In genomic region chr2:176109226-176109954, GRCh38 we compare ENCODE assay signal across 15 cellular contexts. TPM values are rescaled to one million over a fixed set of nuclear protein-coding genes. Genes with fewer than 3 reads are reported as not detected.
A peak's percentile ranks its signal among the peaks of the same experiment; 100 is the strongest.
DNase-seq lines count a peak whose midpoint lies in the region; TF ChIP-seq lines count a peak whose summit lies in the region.
"Had no signal": no experiment of that assay in that cellular context is flagged by ENCODE, and none has a peak within 500 bp of the region (broad histone marks: within the 10 kb centered on the region; RNA-seq: fewer than 3 reads in every experiment).

No MANE protein-coding gene starts in this region.

- no peak for TF ChIP-seq EP300 in sigmoid colon (IDR thresholded peaks at IDR 0.05)

- H3K4me3 Mint-ChIP-seq in activated CD4-positive, alpha-beta T cell treated with anti-CD3 and anti-CD28 coated beads, Interleukin-2, amount 10 ng/mL, durations not matched to agents 24 days and 14 days = no peak overlapping the region
- H3K4me3 Mint-ChIP-seq: neural progenitor cell had no signal

- intact Hi-C loops in activated CD4-positive, alpha-beta T cell treated with anti-CD3 and anti-CD28 coated beads, Interleukin-2, amount 10 ng/mL, durations not matched to agents 24 days and 14 days (cut with micrococcal nuclease) = no loop called here
- intact Hi-C loops in sigmoid colon (cut with DNase I) (no loop called here), testis (cut with DNase I; ENCODE audit: low total_unique reads) (no loop called here)

- H3K4me1 Mint-ChIP-seq in activated CD4-positive, alpha-beta T cell treated with anti-CD3 and anti-CD28 coated beads, Interleukin-2, amount 10 ng/mL, durations not matched to agents 24 days and 14 days = peaks cover 8% of the 10 kb centered on the region

- H3K27ac Mint-ChIP-seq in activated CD4-positive, alpha-beta T cell treated with anti-CD3 and anti-CD28 coated beads, Interleukin-2, amount 10 ng/mL, durations not matched to agents 24 days and 14 days = peak overlapping the region; percentile 75
- H3K27ac Mint-ChIP-seq: neural progenitor cell had no signal

- H3K27ac ChIP-seq in epithelial cell of prostate (peak overlapping the region; percentile 98), sigmoid colon (peak overlapping the region in 3 of 4 donors; percentile 92 to 96 (median 95)), testis (peak overlapping the region in 1 of 2 donors; percentile 11)
- H3K27ac ChIP-seq: colonic mucosa, neural progenitor cell, stomach had no signal

- WGBS in sigmoid colon, 2 donors = 32 to 54% methylated on average over 25 of the region's 25 CpGs
- 31 to 37% methylated on average over 25 of the region's 25 CpGs for WGBS in testis, 2 donors

- TF ChIP-seq POLR2A in sigmoid colon (IDR thresholded peaks at IDR 0.05) (no peak), testis (IDR thresholded peaks at IDR 0.05) (no peak)

- H3K9me3 ChIP-seq in sigmoid colon (no peaks in the 10 kb centered on the region), testis (no peaks in the 10 kb centered on the region)
- H3K9me3 ChIP-seq: colonic mucosa had no signal

- H3K36me3 Mint-ChIP-seq in activated CD4-positive, alpha-beta T cell treated with anti-CD3 and anti-CD28 coated beads, Interleukin-2, amount 10 ng/mL, durations not matched to agents 24 days and 14 days (ENCODE audit: low read depth) = peaks cover 8% of the 10 kb centered on the region
- H3K36me3 Mint-ChIP-seq: neural progenitor cell had no signal

- peak overlapping the region; percentile 51 to 65 (median 60) for H3K4me3 ChIP-seq in sigmoid colon
- H3K4me3 ChIP-seq in testis = peak overlapping the region in 1 of 2 donors; percentile 26
- H3K4me3 ChIP-seq: colonic mucosa, neural progenitor cell had no signal

- H3K4me1 ChIP-seq in sigmoid colon = peaks cover 0 to 73% (median 46%) of the 10 kb centered on the region in 4 donors
- peaks cover 4% of the 10 kb centered on the region for H3K4me1 ChIP-seq in testis
- H3K4me1 ChIP-seq: neural progenitor cell had no signal

- peaks cover 84% of the 10 kb centered on the region for H3K27me3 Mint-ChIP-seq in activated CD4-positive, alpha-beta T cell treated with anti-CD3 and anti-CD28 coated beads, Interleukin-2, amount 10 ng/mL, durations not matched to agents 24 days and 14 days

- H3K9me3 Mint-ChIP-seq in activated CD4-positive, alpha-beta T cell treated with anti-CD3 and anti-CD28 coated beads, Interleukin-2, amount 10 ng/mL, durations not matched to agents 24 days and 14 days = peaks cover 9% of the 10 kb centered on the region

- H3K36me3 ChIP-seq in sigmoid colon = peaks cover 0 to 18% (median 0%) of the 10 kb centered on the region in 4 donors
- no peaks in the 10 kb centered on the region for H3K36me3 ChIP-seq in testis (ENCODE audit: low read depth, missing control alignments)
- H3K36me3 ChIP-seq: colonic mucosa, neural progenitor cell, stomach had no signal

- no peak for TF ChIP-seq CTCF in sigmoid colon (IDR thresholded peaks at IDR 0.05)
- no peak for TF ChIP-seq CTCF in testis (IDR thresholded peaks at IDR 0.05)
- no peak for TF ChIP-seq CTCF in GM20000 (IDR thresholded peaks at IDR 0.05; ENCODE audit: extremely low read depth, missing control alignments)

- DNase-seq in activated CD4-positive, alpha-beta T cell treated with anti-CD3 and anti-CD28 coated beads, Interleukin-2, amount 10 ng/mL, durations not matched to agents 24 days and 14 days = no peak
- no peak for DNase-seq in activated CD4-positive, alpha-beta T cell treated with anti-CD3 and anti-CD28 coated beads, Interleukin-2, amount 50 U/mL, for 4 hours
- DNase-seq in NCI-H526 treated with DMSO at 0.1 percent for 48 hours (lab: John Stamatoyannopoulos, UW) = peak; percentile 49
- no peak for DNase-seq in epithelial cell of prostate (ENCODE audit: low read depth, low spot score)
- no peak for DNase-seq in sigmoid colon
- no peak for DNase-seq in testis
- DNase-seq in GM19240 (ENCODE audit: insufficient read length, low spot score) = no peak
- no peak for DNase-seq in GM20000 (ENCODE audit: low spot score)
- DNase-seq: colonic mucosa, left ventricle myocardium superior, NCI-H1694, stomach had no signal

- H3K27me3 ChIP-seq in sigmoid colon = peaks cover 0 to 77% (median 6%) of the 10 kb centered on the region in 3 donors
- H3K27me3 ChIP-seq in testis = no peaks in the 10 kb centered on the region

RNA-seq across cellular contexts. Expression of gene HOXD11, which starts 2.3 kb away (rescaled TPM):
- total RNA-seq in activated CD4-positive, alpha-beta T cell treated with anti-CD3 and anti-CD28 coated beads, Interleukin-2, amount 10 ng/mL, durations not matched to agents 24 days and 14 days = not detected in 2 replicates
- total RNA-seq in sigmoid colon (10 to 100 TPM; 18.3 to 39.3 (median 24.9) TPM), testis (1 to 10 TPM in 1 of 2 donors, under 1 TPM in 1; 0.62 to 1.7 TPM)
- polyA plus RNA-seq in sigmoid colon (1 to 10 TPM in 2 of 3 donors, under 1 TPM in 1; 0.69 to 3.6 (median 2.1) TPM), testis (ENCODE audit: insufficient read depth, low read depth, low replicate concordance) (0.29 TPM)
- total RNA-seq: left ventricle myocardium superior, LHCN-M2, stomach had no signal
- polyA plus RNA-seq: AG04450, stomach had no signal

RNA-seq across cellular contexts. Expression of gene HOXD10, which starts 7.2 kb away (rescaled TPM):
- total RNA-seq in activated CD4-positive, alpha-beta T cell treated with anti-CD3 and anti-CD28 coated beads, Interleukin-2, amount 10 ng/mL, durations not matched to agents 24 days and 14 days = not detected in 2 replicates
- total RNA-seq in sigmoid colon = 10 to 100 TPM; 10.7 to 46.0 (median 17.9) TPM
- polyA plus RNA-seq in sigmoid colon = 1 to 10 TPM in 2 of 3 donors, under 1 TPM in 1; 0.23 to 2.4 (median 1.5) TPM
- 1 to 10 TPM; 2.7 to 3.3 TPM for total RNA-seq in testis
- polyA plus RNA-seq in testis (ENCODE audit: insufficient read depth, low read depth, low replicate concordance) = 0.92 TPM
- total RNA-seq: left ventricle myocardium superior, LHCN-M2 had no signal
- polyA plus RNA-seq: AG04450, stomach had no signal

RNA-seq across cellular contexts. Expression of gene HOXD12, which starts 9.8 kb away (rescaled TPM):
- total RNA-seq in activated CD4-positive, alpha-beta T cell treated with anti-CD3 and anti-CD28 coated beads, Interleukin-2, amount 10 ng/mL, durations not matched to agents 24 days and 14 days = not detected in 2 replicates
- total RNA-seq in sigmoid colon (1 to 10 TPM in 3 of 4 donors, not detected in 1; 1.3 to 1.8 (median 1.7) TPM), testis (not detected)
- polyA plus RNA-seq in sigmoid colon (under 1 TPM in 1 of 3 donors, not detected in 2; 0.15 TPM), testis (ENCODE audit: insufficient read depth, low read depth, low replicate concordance) (not detected)
- total RNA-seq: colonic mucosa, left ventricle myocardium superior, LHCN-M2, stomach had no signal
- polyA plus RNA-seq: AG04450, stomach had no signal

RNA-seq across cellular contexts. Expression of gene HOXD9, which starts 13.1 kb away (rescaled TPM):
- total RNA-seq in activated CD4-positive, alpha-beta T cell treated with anti-CD3 and anti-CD28 coated beads, Interleukin-2, amount 10 ng/mL, durations not matched to agents 24 days and 14 days = not detected in 2 replicates
- total RNA-seq in sigmoid colon = 10 to 100 TPM; 10.6 to 27.1 (median 12.9) TPM
- 1 to 10 TPM in 2 of 3 donors, under 1 TPM in 1; 0.46 to 3.6 (median 1.8) TPM for polyA plus RNA-seq in sigmoid colon
- total RNA-seq in testis = 10 to 100 TPM; 15.7 to 21.2 TPM
- polyA plus RNA-seq in testis (ENCODE audit: insufficient read depth, low read depth, low replicate concordance) = 8.2 TPM
- total RNA-seq: left ventricle myocardium superior had no signal
- polyA plus RNA-seq: AG04450 had no signal

RNA-seq across cellular contexts. Expression of gene HOXD13, which starts 16.9 kb away (rescaled TPM):
- not detected in 2 replicates for total RNA-seq in activated CD4-positive, alpha-beta T cell treated with anti-CD3 and anti-CD28 coated beads, Interleukin-2, amount 10 ng/mL, durations not matched to agents 24 days and 14 days
- total RNA-seq in sigmoid colon (10 to 100 TPM; 18.7 to 48.9 (median 34.1) TPM), testis (under 1 TPM in 1 of 2 donors, not detected in 1; 0.31 TPM)
- polyA plus RNA-seq in sigmoid colon (1 to 10 TPM in 2 of 3 donors, not detected in 1; 2.3 to 2.4 TPM), testis (ENCODE audit: insufficient read depth, low read depth, low replicate concordance) (0.36 TPM)
- total RNA-seq: left ventricle myocardium superior, LHCN-M2, stomach had no signal
- polyA plus RNA-seq: AG04450, stomach had no signal

Comparison
In these comparisons a context has a peak if more than half of its experiments do, and no peak if none do; other contexts are left out.
1. RNA of gene HOXD11, which starts 2.3 kb away (total RNA-seq): 18.3 to 39.3 TPM in sigmoid colon; 0.62 to 1.7 TPM in testis and not detected in activated CD4-positive, alpha-beta T cell treated with anti-CD3 and anti-CD28 coated beads, Interleukin-2, amount 10 ng/mL, durations not matched to agents 24 days and 14 days; every median in the first group is over 4 times any median in the second.